In the genomic region with DNA sequence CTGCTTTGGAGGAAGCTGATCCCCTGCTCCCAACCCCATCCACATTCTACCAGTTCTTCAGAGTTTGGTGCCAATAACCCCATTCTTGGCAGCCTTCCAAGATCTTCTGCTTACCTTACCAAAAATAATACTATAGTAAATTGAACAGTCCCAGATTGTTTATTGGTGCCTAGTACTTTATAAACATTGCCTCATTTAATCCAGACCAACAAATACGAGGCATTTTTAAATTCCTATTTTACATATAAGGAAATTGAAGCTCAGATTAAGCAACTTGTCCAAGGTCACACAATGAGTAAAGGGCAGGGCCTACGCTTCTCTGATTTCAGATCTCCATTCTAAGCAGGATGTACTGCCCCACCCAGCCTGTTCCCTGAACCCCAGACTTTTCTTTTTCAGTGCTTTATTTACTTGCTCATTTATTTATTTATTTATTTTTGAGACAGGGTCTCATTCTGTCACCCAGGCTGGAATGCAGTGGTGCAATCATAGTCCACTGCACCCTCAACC, we compare ENCODE assay signal across 1 cellular context.
TF ChIP-seq lines count a peak whose summit lies in the region.

No MANE protein-coding gene starts in this region.

TF ChIP-seq in HEK293, 187 proteins besides CTCF, POLR2A, EP300 and RAD21:
- TF ChIP-seq, protein P1, sequence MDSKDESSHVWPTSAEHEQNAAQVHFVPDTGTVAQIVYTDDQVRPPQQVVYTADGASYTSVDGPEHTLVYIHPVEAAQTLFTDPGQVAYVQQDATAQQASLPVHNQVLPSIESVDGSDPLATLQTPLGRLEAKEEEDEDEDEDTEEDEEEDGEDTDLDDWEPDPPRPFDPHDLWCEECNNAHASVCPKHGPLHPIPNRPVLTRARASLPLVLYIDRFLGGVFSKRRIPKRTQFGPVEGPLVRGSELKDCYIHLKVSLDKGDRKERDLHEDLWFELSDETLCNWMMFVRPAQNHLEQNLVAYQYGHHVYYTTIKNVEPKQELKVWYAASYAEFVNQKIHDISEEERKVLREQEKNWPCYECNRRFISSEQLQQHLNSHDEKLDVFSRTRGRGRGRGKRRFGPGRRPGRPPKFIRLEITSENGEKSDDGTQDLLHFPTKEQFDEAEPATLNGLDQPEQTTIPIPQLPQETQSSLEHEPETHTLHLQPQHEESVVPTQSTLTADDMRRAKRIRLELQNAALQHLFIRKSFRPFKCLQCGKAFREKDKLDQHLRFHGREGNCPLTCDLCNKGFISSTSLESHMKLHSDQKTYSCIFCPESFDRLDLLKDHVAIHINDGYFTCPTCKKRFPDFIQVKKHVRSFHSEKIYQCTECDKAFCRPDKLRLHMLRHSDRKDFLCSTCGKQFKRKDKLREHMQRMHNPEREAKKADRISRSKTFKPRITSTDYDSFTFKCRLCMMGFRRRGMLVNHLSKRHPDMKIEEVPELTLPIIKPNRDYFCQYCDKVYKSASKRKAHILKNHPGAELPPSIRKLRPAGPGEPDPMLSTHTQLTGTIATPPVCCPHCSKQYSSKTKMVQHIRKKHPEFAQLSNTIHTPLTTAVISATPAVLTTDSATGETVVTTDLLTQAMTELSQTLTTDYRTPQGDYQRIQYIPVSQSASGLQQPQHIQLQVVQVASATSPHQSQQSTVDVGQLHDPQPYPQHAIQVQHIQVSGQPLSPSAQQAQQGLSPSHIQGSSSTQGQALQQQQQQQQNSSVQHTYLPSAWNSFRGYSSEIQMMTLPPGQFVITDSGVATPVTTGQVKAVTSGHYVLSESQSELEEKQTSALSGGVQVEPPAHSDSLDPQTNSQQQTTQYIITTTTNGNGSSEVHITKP (tag by site-specific recombination; IDR thresholded peaks at IDR 0.05), result 0 out of 2 replicates have a peak, but pooled peaks have one; percentile 8
- TF ChIP-seq, protein P2, sequence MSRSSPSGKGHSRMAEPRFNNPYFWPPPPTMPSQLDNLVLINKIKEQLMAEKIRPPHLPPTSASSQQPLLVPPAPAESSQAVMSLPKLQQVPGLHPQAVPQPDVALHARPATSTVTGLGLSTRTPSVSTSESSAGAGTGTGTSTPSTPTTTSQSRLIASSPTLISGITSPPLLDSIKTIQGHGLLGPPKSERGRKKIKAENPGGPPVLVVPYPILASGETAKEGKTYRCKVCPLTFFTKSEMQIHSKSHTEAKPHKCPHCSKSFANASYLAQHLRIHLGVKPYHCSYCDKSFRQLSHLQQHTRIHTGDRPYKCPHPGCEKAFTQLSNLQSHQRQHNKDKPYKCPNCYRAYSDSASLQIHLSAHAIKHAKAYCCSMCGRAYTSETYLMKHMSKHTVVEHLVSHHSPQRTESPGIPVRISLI (tag by site-specific recombination; IDR thresholded peaks at IDR 0.05), result no peak
- 0 out of 2 replicates have a peak, but pooled peaks have one; percentile 1 for TF ChIP-seq ZNF580 (tag by site-specific recombination; IDR thresholded peaks at IDR 0.05)
TF ChIP-seq in HEK293: peak in this region for 2.
